ENCODE assay signal across 16 cellular contexts in the genomic region with DNA sequence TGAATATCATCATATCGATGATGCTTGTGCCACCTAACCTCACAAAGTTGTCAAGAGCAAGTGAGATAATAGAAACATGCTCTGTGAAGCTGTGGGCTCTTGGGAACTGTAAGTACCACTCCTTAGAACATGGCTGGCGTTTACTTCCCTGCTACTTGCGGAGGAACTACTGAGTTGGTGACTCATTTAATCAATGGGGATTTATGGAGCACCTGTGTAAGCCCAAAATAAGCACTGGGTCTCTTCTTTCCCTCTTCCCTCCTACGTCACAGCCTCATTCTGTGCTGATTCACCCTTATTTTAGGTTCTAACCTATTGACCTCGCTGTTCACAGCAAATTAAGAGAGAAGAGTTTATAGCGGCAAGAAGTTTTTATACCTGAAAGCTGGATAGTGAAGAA. TPM values are rescaled to one million over a fixed set of nuclear protein-coding genes. Genes with fewer than 3 reads are reported as not detected.
A peak's percentile ranks its signal among the peaks of the same experiment; 100 is the strongest.
DNase-seq lines count a peak whose midpoint lies in the region; ATAC-seq, FAIRE-seq and TF ChIP-seq lines count a peak whose summit lies in the region.
"Had no signal": no experiment of that assay in that cellular context is flagged by ENCODE, and none has a peak within 500 bp of the region (broad histone marks: within the 10 kb centered on the region; RNA-seq: fewer than 3 reads in every experiment).

No MANE protein-coding gene starts in this region.

- H3K27ac ChIP-seq in CD4-positive, CD25-positive, alpha-beta regulatory T cell (ENCODE audit: insufficient read depth, low read length, poor library complexity, severe bottlenecking), result no peak overlapping the region
- H3K27ac ChIP-seq in neutrophil, result peak overlapping the region; percentile 64
- H3K27ac ChIP-seq: SK-N-MC had no signal

- ATAC-seq in CD4-positive, CD25-positive, alpha-beta regulatory T cell (ENCODE audit: low read depth in 2 of 2), result no peak
- ATAC-seq in central memory CD8-positive, alpha-beta T cell (replicated peaks; ENCODE audit: extremely low read depth, poor library complexity, severe bottlenecking), result no peak
- ATAC-seq in HG03457 (IDR thresholded peaks at IDR 0.05; ENCODE audit: unreplicated experiment) (no peak), GM18861 (IDR thresholded peaks at IDR 0.05; ENCODE audit: unreplicated experiment) (no peak)
- ATAC-seq: GM23338; stimulated activated naive CD8-positive, alpha-beta T cell treated with anti-CD3 and anti-CD28 coated beads, Interleukin-15, amount 100 ng/mL, for 72 hours had no signal

- H3K9me3 ChIP-seq in CD4-positive, CD25-positive, alpha-beta regulatory T cell (ENCODE audit: control insufficient read depth in 2 of 2, low read length in 2 of 2), result no peaks in the 10 kb centered on the region
- no peaks in the 10 kb centered on the region for H3K9me3 ChIP-seq in neutrophil

- peaks cover 89% of the 10 kb centered on the region for H3K4me1 ChIP-seq in CD4-positive, CD25-positive, alpha-beta regulatory T cell (ENCODE audit: control insufficient read depth, insufficient read depth, low read length, poor library complexity, severe bottlenecking)
- H3K4me1 ChIP-seq in neutrophil (ENCODE audit: control insufficient read depth in 1 of 2, insufficient read depth in 1 of 2, low read depth in 1 of 2, low read length in 1 of 2), result peaks cover 50 to 61% of the 10 kb centered on the region in 2 experiments

- no peak for TF ChIP-seq POLR2A in GM12892 (IDR thresholded peaks at IDR 0.05; ENCODE audit: low read depth, low read length)

- peaks cover 20% of the 10 kb centered on the region for H3K36me3 ChIP-seq in CD4-positive, CD25-positive, alpha-beta regulatory T cell (ENCODE audit: control insufficient read depth, insufficient read depth, low read length)
- H3K36me3 ChIP-seq in neutrophil, result peaks cover 5% of the 10 kb centered on the region

- H3K4me1 Mint-ChIP-seq in CD4-positive, CD25-positive, alpha-beta regulatory T cell, result peaks cover 56 to 86% (median 74%) of the 10 kb centered on the region in 4 donors
- peaks cover 74% of the 10 kb centered on the region for H3K4me1 Mint-ChIP-seq in central memory CD8-positive, alpha-beta T cell

- H3K36me3 Mint-ChIP-seq in CD4-positive, CD25-positive, alpha-beta regulatory T cell, result peaks cover 20% of the 10 kb centered on the region
- peaks cover 41% of the 10 kb centered on the region for H3K36me3 Mint-ChIP-seq in central memory CD8-positive, alpha-beta T cell (ENCODE audit: insufficient read depth)

- peaks cover 9% of the 10 kb centered on the region for H3K27me3 Mint-ChIP-seq in CD4-positive, CD25-positive, alpha-beta regulatory T cell
- no peaks in the 10 kb centered on the region for H3K27me3 Mint-ChIP-seq in central memory CD8-positive, alpha-beta T cell
- H3K27me3 Mint-ChIP-seq: stimulated activated naive CD8-positive, alpha-beta T cell treated with anti-CD3 and anti-CD28 coated beads, Interleukin-15, amount 100 ng/mL, for 72 hours had no signal

- peaks cover 0 to 3% (median 0%) of the 10 kb centered on the region in 7 donors for H3K9me3 Mint-ChIP-seq in CD4-positive, CD25-positive, alpha-beta regulatory T cell
- no peaks in the 10 kb centered on the region for H3K9me3 Mint-ChIP-seq in central memory CD8-positive, alpha-beta T cell
- H3K9me3 Mint-ChIP-seq: GM23338; stimulated activated naive CD8-positive, alpha-beta T cell treated with anti-CD3 and anti-CD28 coated beads, Interleukin-15, amount 100 ng/mL, for 72 hours had no signal

- peak overlapping the region in 3 of 4 donors; percentile 62 to 94 (median 73) for H3K4me3 Mint-ChIP-seq in CD4-positive, CD25-positive, alpha-beta regulatory T cell
- peak overlapping the region; percentile 55 for H3K4me3 Mint-ChIP-seq in central memory CD8-positive, alpha-beta T cell
- H3K4me3 Mint-ChIP-seq: GM23338 had no signal

- FAIRE-seq in GM12892 (lab: Jason Lieb, UNC), result peak; percentile 17

- H3K27me3 ChIP-seq in CD4-positive, CD25-positive, alpha-beta regulatory T cell (ENCODE audit: control insufficient read depth, insufficient read depth, low read length), result no peaks in the 10 kb centered on the region
- no peaks in the 10 kb centered on the region for H3K27me3 ChIP-seq in neutrophil

- TF ChIP-seq CTCF in neutrophil (IDR thresholded peaks at IDR 0.05), result no peak

- no peak for DNase-seq in CD4-positive, CD25-positive, alpha-beta regulatory T cell
- DNase-seq in GM12892 (ENCODE audit: insufficient read length), result no peak
- no peak for DNase-seq in central memory CD8-positive, alpha-beta T cell (ENCODE audit: low spot score in 2 of 2)
- no peak for DNase-seq in NCI-H2107 (lab: John Stamatoyannopoulos, UW)
- DNase-seq in CD1c-positive myeloid dendritic cell (ENCODE audit: extremely low spot score), result no peak
- DNase-seq: activated CD8-positive, alpha-beta memory T cell treated with anti-CD3 and anti-CD28 coated beads for 24 hours; DMS79; hippocampal formation; NCI-H187 treated with DMSO at 0.1 percent for 48 hours; NCI-H524 treated with DMSO at 0.1 percent for 48 hours; stimulated activated naive CD8-positive, alpha-beta T cell treated with anti-CD3 and anti-CD28 coated beads, Interleukin-15, amount 100 ng/mL, for 72 hours had no signal

- H3K4me3 ChIP-seq in CD4-positive, CD25-positive, alpha-beta regulatory T cell (ENCODE audit: low read depth, low read length), result peak overlapping the region; percentile 94
- no peak overlapping the region for H3K4me3 ChIP-seq in neutrophil (ENCODE audit: low read depth in 1 of 2, low read length in 1 of 2)
- H3K4me3 ChIP-seq: GM23338, SK-N-MC had no signal

- H3K27ac Mint-ChIP-seq in CD4-positive, CD25-positive, alpha-beta regulatory T cell, result peak overlapping the region; percentile 10 to 70 (median 29)
- peak overlapping the region; percentile 35 for H3K27ac Mint-ChIP-seq in central memory CD8-positive, alpha-beta T cell (ENCODE audit: low read depth)
- H3K27ac Mint-ChIP-seq: GM23338 had no signal

RNA-seq across cellular contexts. Expression of gene PRDM2, which starts 52.9 kb away (rescaled TPM):
- 221 TPM for total RNA-seq in CD4-positive, CD25-positive, alpha-beta regulatory T cell
- 10 to 100 TPM; 16.8 to 20.9 (median 18.9) TPM for polyA plus RNA-seq in CD4-positive, CD25-positive, alpha-beta regulatory T cell
- polyA plus RNA-seq in GM12892 (2012; ENCODE audit: missing spikeins), result 34.2 TPM
